In genomic region chr4:53527930-53528329, GRCh38 we compare ENCODE assay signal across 29 cellular contexts.
A peak's percentile ranks its signal among the peaks of the same experiment; 100 is the strongest.
DNase-seq lines count a peak whose midpoint lies in the region; ATAC-seq, FAIRE-seq and TF ChIP-seq lines count a peak whose summit lies in the region.
"Had no signal": no experiment of that assay in that cellular context is flagged by ENCODE, and none has a peak within 500 bp of the region (broad histone marks: within the 10 kb centered on the region; RNA-seq: fewer than 3 reads in every experiment).

No MANE protein-coding gene starts in this region.

- intact Hi-C loops in upper lobe of right lung (cut with DNase I) = no loop called here

- H3K27ac Mint-ChIP-seq in astrocyte (ENCODE audit: unreplicated experiment) = no peak overlapping the region
- H3K27ac Mint-ChIP-seq in neural progenitor cell = no peak overlapping the region
- H3K27ac Mint-ChIP-seq: CD14-positive monocyte; CD4-positive, alpha-beta memory T cell; CD4-positive, CD25-positive, alpha-beta regulatory T cell; CD8-positive, alpha-beta memory T cell had no signal

- no peak overlapping the region for H3K4me3 ChIP-seq in A549
- no peak overlapping the region for H3K4me3 ChIP-seq in astrocyte (ENCODE audit: insufficient read depth, low read depth, low read length)
- H3K4me3 ChIP-seq in neural progenitor cell = no peak overlapping the region
- no peak overlapping the region for H3K4me3 ChIP-seq in upper lobe of right lung
- H3K4me3 ChIP-seq: BLaER1, GM12878 had no signal

- no peak overlapping the region for H3K27ac ChIP-seq in A549
- H3K27ac ChIP-seq in astrocyte (ENCODE audit: low read depth, low read length) = no peak overlapping the region
- no peak overlapping the region for H3K27ac ChIP-seq in neural progenitor cell
- H3K27ac ChIP-seq in upper lobe of right lung = no peak overlapping the region
- H3K27ac ChIP-seq: BLaER1 had no signal

- 78% methylated on average over 4 of the region's 4 CpGs for WGBS in A549 (ENCODE audit: missing lambda C conversion rate)

- no peaks in the 10 kb centered on the region for H3K36me3 Mint-ChIP-seq in astrocyte (ENCODE audit: low read depth, unreplicated experiment)
- no peaks in the 10 kb centered on the region for H3K36me3 Mint-ChIP-seq in neural progenitor cell
- H3K36me3 Mint-ChIP-seq: CD14-positive monocyte; CD4-positive, alpha-beta memory T cell; CD4-positive, CD25-positive, alpha-beta regulatory T cell; CD8-positive, alpha-beta memory T cell had no signal

- no peak for TF ChIP-seq POLR2A in A549 (IDR thresholded peaks at IDR 0.05; ENCODE audit: low read length)

- TF ChIP-seq RAD21 in A549 (conservative IDR thresholded peaks at IDR 0.05 in 1 of 2, IDR thresholded peaks at IDR 0.05 in 1 of 2) = no peak

- peaks cover 35% of the 10 kb centered on the region for H3K4me1 Mint-ChIP-seq in astrocyte (ENCODE audit: low read depth, unreplicated experiment)
- peaks cover 22% of the 10 kb centered on the region for H3K4me1 Mint-ChIP-seq in neural progenitor cell
- H3K4me1 Mint-ChIP-seq: CD14-positive monocyte; CD4-positive, alpha-beta memory T cell; CD4-positive, CD25-positive, alpha-beta regulatory T cell; CD8-positive, alpha-beta memory T cell had no signal

- H3K4me3 Mint-ChIP-seq in astrocyte (ENCODE audit: unreplicated experiment) = no peak overlapping the region
- no peak overlapping the region for H3K4me3 Mint-ChIP-seq in neural progenitor cell
- H3K4me3 Mint-ChIP-seq: CD14-positive monocyte; CD4-positive, alpha-beta memory T cell; CD4-positive, CD25-positive, alpha-beta regulatory T cell; CD8-positive, alpha-beta memory T cell had no signal

- H3K4me1 ChIP-seq in A549 (no peaks in the 10 kb centered on the region), astrocyte (ENCODE audit: insufficient read depth, low read length) (peaks cover 11% of the 10 kb centered on the region), neural progenitor cell (peaks cover 26% of the 10 kb centered on the region), upper lobe of right lung (no peaks in the 10 kb centered on the region)
- H3K4me1 ChIP-seq: BLaER1 had no signal

- H3K79me2 ChIP-seq in astrocyte (ENCODE audit: insufficient read depth, low read length) (no peaks in the 10 kb centered on the region), neural progenitor cell (ENCODE audit: low read depth) (no peaks in the 10 kb centered on the region)

- no peaks in the 10 kb centered on the region for H3K36me3 ChIP-seq in astrocyte (ENCODE audit: insufficient read depth, low read length)
- H3K36me3 ChIP-seq in neural progenitor cell = no peaks in the 10 kb centered on the region
- no peaks in the 10 kb centered on the region for H3K36me3 ChIP-seq in upper lobe of right lung
- H3K36me3 ChIP-seq: BE2C, BLaER1 had no signal

- H3K4me2 ChIP-seq in A549 (no peak overlapping the region), astrocyte (ENCODE audit: low read length) (no peak overlapping the region), neural progenitor cell (peak overlapping the region; percentile 52)
- H3K4me2 ChIP-seq: BLaER1 had no signal

- FAIRE-seq in A549 (lab: Jason Lieb, UNC) = no peak
- peak; percentile 49 for FAIRE-seq in astrocyte (lab: Jason Lieb, UNC)
- no peak for FAIRE-seq in HTR-8/SVneo (lab: Jason Lieb, UNC)
- FAIRE-seq: A204.1, GM12878, GM12892, GM18507 had no signal

- CTCF ChIA-PET in A549 (lab: Yijun Ruan, JAX) (no interaction called here), HEK293T (lab: Yijun Ruan, JAX) (no interaction called here)

- DNase-seq in A549 (ENCODE audit: low read depth in 1 of 2, low spot score in 1 of 2) = no peak
- no peak for DNase-seq in HEK293T (ENCODE audit: extremely low spot score)
- no peak for DNase-seq in astrocyte (ENCODE audit: low read depth)
- DNase-seq in neural progenitor cell (ENCODE audit: low spot score) = no peak
- DNase-seq in Ammon's horn (ENCODE audit: low spot score) = no peak
- no peak for DNase-seq in upper lobe of right lung
- no peak for DNase-seq in HTR-8/SVneo (ENCODE audit: insufficient read length, low spot score)
- DNase-seq: 8988T; AML-193; BE2C; C1 segment of cervical spinal cord; CD4-positive, alpha-beta memory T cell; CD4-positive, CD25-positive, alpha-beta regulatory T cell; CD8-positive, alpha-beta memory T cell; COR-L47; DMS 273 treated with DMSO at 0.1 percent for 48 hours; DMS153; DMS53; DMS79; DND-41; EL; GDM1 had no signal

- H2AFZ ChIP-seq in astrocyte (ENCODE audit: low read depth, low read length) = no peak overlapping the region
- no peak overlapping the region for H2AFZ ChIP-seq in neural progenitor cell (replicated peaks)

- no peaks in the 10 kb centered on the region for H4K20me1 ChIP-seq in astrocyte (ENCODE audit: insufficient read depth, low read length)
- no peaks in the 10 kb centered on the region for H4K20me1 ChIP-seq in neural progenitor cell (ENCODE audit: low read depth)
- H4K20me1 ChIP-seq: BLaER1 had no signal

- TF ChIP-seq CTCF in A549 (IDR thresholded peaks at IDR 0.05) (no peak), astrocyte (IDR thresholded peaks at IDR 0.05; ENCODE audit: insufficient read depth, low read depth, low read length) (no peak), neural progenitor cell (IDR thresholded peaks at IDR 0.05) (no peak), upper lobe of right lung (IDR thresholded peaks at IDR 0.05) (no peak)

- H3F3A ChIP-seq in neural progenitor cell (ENCODE audit: low read depth) = no peaks in the 10 kb centered on the region

- POLR2A ChIA-PET in A549 (lab: Yijun Ruan, JAX) = no interaction called here
- POLR2A ChIA-PET in HEK293T (lab: Yijun Ruan, JAX) = no interaction called here

- H3K9ac ChIP-seq in astrocyte (ENCODE audit: low read length) (no peak overlapping the region), neural progenitor cell (no peak overlapping the region)
- H3K9ac ChIP-seq: BLaER1 had no signal

- H3K9me3 ChIP-seq in A549 (no peaks in the 10 kb centered on the region), astrocyte (ENCODE audit: insufficient read depth, low read depth, low read length) (no peaks in the 10 kb centered on the region), neural progenitor cell (ENCODE audit: low read depth) (no peaks in the 10 kb centered on the region), upper lobe of right lung (no peaks in the 10 kb centered on the region)
- H3K9me3 ChIP-seq: BE2C, BLaER1 had no signal

- no peaks in the 10 kb centered on the region for H3K27me3 Mint-ChIP-seq in astrocyte (ENCODE audit: low read depth, unreplicated experiment)
- peaks cover 2% of the 10 kb centered on the region for H3K27me3 Mint-ChIP-seq in neural progenitor cell (ENCODE audit: insufficient read depth, low read depth)

- ATAC-seq in A549 = no peak
- no peak for ATAC-seq in upper lobe of right lung
- no peak for ATAC-seq in HG03097 (IDR thresholded peaks at IDR 0.05; ENCODE audit: low FRiP score, unreplicated experiment)
- ATAC-seq: GM12878 had no signal

- H3K9me3 Mint-ChIP-seq in astrocyte (ENCODE audit: unreplicated experiment) (peaks cover 2% of the 10 kb centered on the region), neural progenitor cell (no peaks in the 10 kb centered on the region)
- H3K9me3 Mint-ChIP-seq: CD4-positive, alpha-beta memory T cell; CD4-positive, CD25-positive, alpha-beta regulatory T cell; CD8-positive, alpha-beta memory T cell had no signal

- no peaks in the 10 kb centered on the region for H3K27me3 ChIP-seq in astrocyte (ENCODE audit: insufficient read depth, low read length)
- no peaks in the 10 kb centered on the region for H3K27me3 ChIP-seq in neural progenitor cell
- H3K27me3 ChIP-seq in upper lobe of right lung = no peaks in the 10 kb centered on the region
- H3K27me3 ChIP-seq: BE2C, BLaER1 had no signal

- TF ChIP-seq EP300 in A549 (IDR thresholded peaks at IDR 0.05) = no peak

TF ChIP-seq in A549, 52 proteins besides CTCF, POLR2A, EP300 and RAD21:
- TF ChIP-seq MAFK (IDR thresholded peaks at IDR 0.05; ENCODE audit: partially characterized antibody) (peak; percentile 61), KDM5A (IDR thresholded peaks at IDR 0.05) (no peak), HDAC2 (IDR thresholded peaks at IDR 0.05) (no peak), CHD2 (IDR thresholded peaks at IDR 0.05; ENCODE audit: low read length, partially characterized antibody) (no peak), HES2 (IDR thresholded peaks at IDR 0.05) (no peak)
TF ChIP-seq in A549: peak in this region for 1.

TF ChIP-seq in HEK293T, 16 proteins besides CTCF, POLR2A, EP300 and RAD21:
- TF ChIP-seq NFRKB (IDR thresholded peaks at IDR 0.05) (no peak), CTBP1 (IDR thresholded peaks at IDR 0.05; ENCODE audit: borderline replicate concordance) (no peak), LEF1 (IDR thresholded peaks at IDR 0.05; ENCODE audit: borderline replicate concordance) (no peak), FOXK2 (IDR thresholded peaks at IDR 0.05) (no peak), SP1 (IDR thresholded peaks at IDR 0.05) (no peak), FOXA1 (IDR thresholded peaks at IDR 0.05) (no peak)
- TF ChIP-seq, protein P1, sequence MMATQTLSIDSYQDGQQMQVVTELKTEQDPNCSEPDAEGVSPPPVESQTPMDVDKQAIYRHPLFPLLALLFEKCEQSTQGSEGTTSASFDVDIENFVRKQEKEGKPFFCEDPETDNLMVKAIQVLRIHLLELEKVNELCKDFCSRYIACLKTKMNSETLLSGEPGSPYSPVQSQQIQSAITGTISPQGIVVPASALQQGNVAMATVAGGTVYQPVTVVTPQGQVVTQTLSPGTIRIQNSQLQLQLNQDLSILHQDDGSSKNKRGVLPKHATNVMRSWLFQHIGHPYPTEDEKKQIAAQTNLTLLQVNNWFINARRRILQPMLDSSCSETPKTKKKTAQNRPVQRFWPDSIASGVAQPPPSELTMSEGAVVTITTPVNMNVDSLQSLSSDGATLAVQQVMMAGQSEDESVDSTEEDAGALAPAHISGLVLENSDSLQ (IDR thresholded peaks at IDR 0.05) = peak; percentile 19; the same call in 1 of the 2 replicates
